In genomic region chr15:84658080-84658787, GRCh38 we compare ENCODE assay signal across 8 cellular contexts. TPM values are rescaled to one million over a fixed set of nuclear protein-coding genes. Genes with fewer than 3 reads are reported as not detected.
A peak's percentile ranks its signal among the peaks of the same experiment; 100 is the strongest.
DNase-seq lines count a peak whose midpoint lies in the region; ATAC-seq and TF ChIP-seq lines count a peak whose summit lies in the region.

TSS of gene NMB (minus strand) at chr15:84658199. CDS start at chr15:84658152, 47 bp downstream.

- H3K4me3 ChIP-seq in Jurkat, Clone E6-1 (ENCODE audit: low read length) = peak within 1 kb of the TSS; percentile 64
- H3K4me3 ChIP-seq in Peyer's patch (peak within 1 kb of the TSS; percentile 60 to 79 (median 64)), fibroblast of mammary gland (ENCODE audit: control insufficient read depth, low read depth, low read length) (peak within 1 kb of the TSS; percentile 45)

- H3K27ac ChIP-seq in Peyer's patch = peak within 1 kb of the TSS; percentile 58 to 82 (median 66)

- H3K4me1 ChIP-seq in Peyer's patch = peaks cover 0 to 20% (median 7%) of the 10 kb centered on the region in 4 donors

- no peaks in the 10 kb centered on the region for H3K9me3 Mint-ChIP-seq in naive thymus-derived CD8-positive, alpha-beta T cell

- H3K27me3 Mint-ChIP-seq in naive thymus-derived CD8-positive, alpha-beta T cell = no peaks in the 10 kb centered on the region

- no peaks in the 10 kb centered on the region for H3K9me3 ChIP-seq in Peyer's patch

- H3K36me3 ChIP-seq in Peyer's patch = no peaks in the 10 kb centered on the region

- TF ChIP-seq CTCF in Peyer's patch (IDR thresholded peaks at IDR 0.05) = peak; percentile 51 to 85 (median 66)
- peak; percentile 49 for TF ChIP-seq CTCF in fibroblast of mammary gland (conservative IDR thresholded peaks at IDR 0.05; ENCODE audit: control insufficient read depth, insufficient read depth, low read depth, low read length)

- TF ChIP-seq POLR2A in Peyer's patch (IDR thresholded peaks at IDR 0.05) = no peak

- no peaks in the 10 kb centered on the region for H3K36me3 Mint-ChIP-seq in naive thymus-derived CD8-positive, alpha-beta T cell

- peak; percentile 29 for DNase-seq in DMS153 treated with DMSO at 0.1 percent for 48 hours (lab: John Stamatoyannopoulos, UW; ENCODE audit: unreplicated experiment)
- DNase-seq in Jurkat, Clone E6-1 (ENCODE audit: low read depth, low spot score) = peak; percentile 83
- peak; percentile 85 to 93 (median 85) for DNase-seq in Peyer's patch
- peak; percentile 60 to 80 for DNase-seq in activated T-helper 1 cell treated with anti-CD3 and anti-CD28 coated beads, Interleukin-2, amount 50 U/mL, for 16 hours (ENCODE audit: low read depth in 1 of 2, low spot score in 1 of 2)
- DNase-seq in fibroblast of mammary gland (ENCODE audit: low read depth) = peak; percentile 56
- peak; percentile 74 to 91 (median 84) for DNase-seq in naive thymus-derived CD8-positive, alpha-beta T cell
- DNase-seq in stimulated activated naive CD4-positive, alpha-beta T cell (lab: John Stamatoyannopoulos, UW) = peak; percentile 77 to 93 (median 86)

- peak within 1 kb of the TSS; percentile 64 to 88 (median 82) for H3K4me3 Mint-ChIP-seq in naive thymus-derived CD8-positive, alpha-beta T cell

- H3K27ac Mint-ChIP-seq in naive thymus-derived CD8-positive, alpha-beta T cell = peak within 1 kb of the TSS; percentile 53 to 89 (median 75)

- peak; percentile 61 for ATAC-seq in GM21528 (IDR thresholded peaks at IDR 0.05; ENCODE audit: low FRiP score, unreplicated experiment)
- ATAC-seq in naive thymus-derived CD8-positive, alpha-beta T cell = peak; percentile 72 to 73

- peaks cover 10 to 39% (median 32%) of the 10 kb centered on the region in 4 donors for H3K4me1 Mint-ChIP-seq in naive thymus-derived CD8-positive, alpha-beta T cell

- no peaks in the 10 kb centered on the region for H3K27me3 ChIP-seq in Peyer's patch

- POLR2A ChIA-PET in naive thymus-derived CD8-positive, alpha-beta T cell (lab: Charles Lee) = interaction anchor here (0.5 to 8.6 kb wide), 22 partner anchors 10 to 943 kb away, joined by 3 to 127 read pairs (median 4); partner anchors contain the start of gene SEC11A

RNA-seq across cellular contexts. Expression of gene NMB, which starts in this region (rescaled TPM):
- 21.1 TPM for polyA plus RNA-seq in Jurkat, Clone E6-1 (2012; ENCODE audit: insufficient read depth, insufficient read length)
- total RNA-seq in Peyer's patch = 1 to 10 TPM in 3 of 4 donors, not detected in 1; 1.6 to 2.8 (median 2.7) TPM
- total RNA-seq in naive thymus-derived CD8-positive, alpha-beta T cell = 1 to 10 TPM; 1.6 to 2.1 TPM
- 1 to 10 TPM; 1.9 to 5.7 (median 3.3) TPM for polyA plus RNA-seq in naive thymus-derived CD8-positive, alpha-beta T cell

Comparison
In these comparisons a context has a peak if more than half of its experiments do, and no peak if none do; other contexts are left out.
1. Peak in every context shown above with its lines: DNase-seq, ATAC-seq, H3K4me3 ChIP-seq and H3K27ac ChIP-seq.
2. DNase-seq: peak in every context shown above with its lines; median percentile 86 in stimulated activated naive CD4-positive, alpha-beta T cell; 85 in Peyer's patch; 84 in naive thymus-derived CD8-positive, alpha-beta T cell; 83 in Jurkat, Clone E6-1; 70 in activated T-helper 1 cell treated with anti-CD3 and anti-CD28 coated beads, Interleukin-2, amount 50 U/mL, for 16 hours; 56 in fibroblast of mammary gland; 29 in DMS153 treated with DMSO at 0.1 percent for 48 hours.